In the genomic region with DNA sequence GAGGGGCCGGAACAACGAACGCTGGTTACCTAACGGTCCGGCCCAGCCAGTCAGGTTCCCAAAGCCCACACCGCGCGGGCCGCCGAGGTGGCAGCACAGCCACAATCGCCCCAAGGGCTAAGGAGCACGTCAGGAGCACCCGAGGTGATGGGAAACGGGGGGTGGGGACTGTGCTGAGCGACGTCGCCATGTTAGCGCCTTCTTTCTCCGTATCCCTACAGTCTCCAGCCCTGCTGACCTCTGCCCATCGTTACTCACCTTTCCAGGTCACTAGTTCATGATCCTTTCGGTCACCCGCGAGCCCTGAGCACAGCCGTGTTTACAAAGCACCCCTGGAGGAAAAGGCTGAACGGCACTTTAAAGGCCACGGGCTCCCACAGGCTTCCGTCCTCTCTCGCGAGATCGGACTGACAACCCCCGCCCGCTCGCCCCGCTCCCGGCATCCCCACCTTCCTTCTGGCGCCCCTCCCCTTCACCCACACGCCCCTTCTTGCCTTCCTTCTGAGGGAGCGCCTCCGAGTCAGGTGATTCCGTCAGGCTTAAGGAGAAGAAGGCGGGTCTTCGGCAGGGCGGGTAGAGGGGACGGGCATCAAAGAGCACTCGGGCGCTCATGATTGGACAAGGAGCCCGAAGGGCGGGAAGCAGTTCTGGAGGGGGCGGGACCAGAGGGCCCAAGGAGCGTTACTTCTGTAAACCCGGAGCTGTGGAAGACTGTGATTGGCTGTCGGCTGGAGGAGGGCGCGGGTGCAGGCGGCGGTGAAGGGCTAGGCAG, we compare ENCODE assay signal across 8 cellular contexts. TPM values are rescaled to one million over a fixed set of nuclear protein-coding genes. Genes with fewer than 3 reads are reported as not detected.
DNase-seq lines count a peak whose midpoint lies in the region; ATAC-seq, FAIRE-seq and TF ChIP-seq lines count a peak whose summit lies in the region.

A gene with protein sequence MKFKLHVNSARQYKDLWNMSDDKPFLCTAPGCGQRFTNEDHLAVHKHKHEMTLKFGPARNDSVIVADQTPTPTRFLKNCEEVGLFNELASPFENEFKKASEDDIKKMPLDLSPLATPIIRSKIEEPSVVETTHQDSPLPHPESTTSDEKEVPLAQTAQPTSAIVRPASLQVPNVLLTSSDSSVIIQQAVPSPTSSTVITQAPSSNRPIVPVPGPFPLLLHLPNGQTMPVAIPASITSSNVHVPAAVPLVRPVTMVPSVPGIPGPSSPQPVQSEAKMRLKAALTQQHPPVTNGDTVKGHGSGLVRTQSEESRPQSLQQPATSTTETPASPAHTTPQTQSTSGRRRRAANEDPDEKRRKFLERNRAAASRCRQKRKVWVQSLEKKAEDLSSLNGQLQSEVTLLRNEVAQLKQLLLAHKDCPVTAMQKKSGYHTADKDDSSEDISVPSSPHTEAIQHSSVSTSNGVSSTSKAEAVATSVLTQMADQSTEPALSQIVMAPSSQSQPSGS (minus strand): TSS at position 412 of the 772 bp plus-strand sequence. CDS start 31,760 bp downstream, outside the sequence.

- H3K4me1 ChIP-seq in iPS-20b (ENCODE audit: insufficient read depth, low read length), result peaks cover 2% of the 10 kb centered on the region; the same call in 1 of the 2 replicates

- H3K36me3 ChIP-seq in bronchial epithelial cell (ENCODE audit: control insufficient read depth, insufficient read depth, low read length), result peaks cover 1% of the 10 kb centered on the region
- H3K36me3 ChIP-seq in iPS-20b (ENCODE audit: insufficient read depth, low read depth, low read length), result no peaks in the 10 kb centered on the region

- H3K27me3 ChIP-seq in bronchial epithelial cell (ENCODE audit: control insufficient read depth, insufficient read depth, low read length) (no peaks in the 10 kb centered on the region), iPS-20b (ENCODE audit: insufficient read depth, low read length) (no peaks in the 10 kb centered on the region)

- peak; percentile 99 for DNase-seq in AG04449 (ENCODE audit: low read depth, low spot score)
- peak; percentile 100 for DNase-seq in NCI-H2227 treated with DMSO at 0.1 percent for 48 hours (lab: John Stamatoyannopoulos, UW)
- DNase-seq in bronchial epithelial cell (ENCODE audit: low read depth), result peak; percentile 98

- peak within 1 kb of the TSS; percentile 100 for H3K4me3 ChIP-seq in AG04449 (ENCODE audit: low read depth, low read length)
- H3K4me3 ChIP-seq in WI38 (ENCODE audit: low read depth, low read length), result peak within 1 kb of the TSS; percentile 84
- H3K4me3 ChIP-seq in bronchial epithelial cell (ENCODE audit: low read depth, low read length), result peak within 1 kb of the TSS; percentile 99
- H3K4me3 ChIP-seq in iPS-20b (ENCODE audit: low read length), result peak within 1 kb of the TSS; percentile 90
- peak within 1 kb of the TSS; percentile 58 to 100 (median 93) for H3K4me3 ChIP-seq in skin epidermis

- CTCF ChIA-PET in AG04449 (lab: Yijun Ruan, JAX), result interaction anchor here (1.2 kb wide), 1 partner anchor 10 kb away, joined by 3 read pairs; no protein-coding TSS in a partner anchor

- POLR2A ChIA-PET in AG04449 (lab: Yijun Ruan, JAX), result interaction anchor here (0.6 to 1.1 kb wide), 3 partner anchors 13 to 884 kb away, joined by 3 to 5 read pairs (median 4); no protein-coding TSS in a partner anchor

- no peaks in the 10 kb centered on the region for H3K9me3 ChIP-seq in iPS-20b (ENCODE audit: insufficient read depth, low read depth, low read length)

- H3K9ac ChIP-seq in iPS-20b (ENCODE audit: low read depth, low read length), result peak within 1 kb of the TSS; percentile 92

- TF ChIP-seq CTCF in AG04449 (IDR thresholded peaks at IDR 0.05; ENCODE audit: insufficient read depth, low read length, missing control alignments) (no peak), WI38 (IDR thresholded peaks at IDR 0.05; ENCODE audit: low read depth, low read length) (no peak), bronchial epithelial cell (IDR thresholded peaks at IDR 0.05; ENCODE audit: insufficient read depth, low read length, severe bottlenecking) (no peak)

- FAIRE-seq in bronchial epithelial cell (lab: Jason Lieb, UNC), result no peak

- H3K27ac ChIP-seq in iPS-20b (ENCODE audit: low read length) (peak within 1 kb of the TSS; percentile 78), skin epidermis (peak within 1 kb of the TSS; percentile 83 to 98 (median 95))

- ATAC-seq in GM18907 (IDR thresholded peaks at IDR 0.05; ENCODE audit: unreplicated experiment), result peak; percentile 96
- peak; percentile 93 for ATAC-seq in HG03159 (IDR thresholded peaks at IDR 0.05; ENCODE audit: unreplicated experiment)

RNA-seq across cellular contexts. Expression of the gene that starts here (rescaled TPM):
- total RNA-seq in bronchial epithelial cell, result 26.1 and 32.1 TPM in 2 replicates

Comparison
In these comparisons a context has a peak if more than half of its experiments do, and no peak if none do; other contexts are left out.
1. Peak in every context shown above with its lines: DNase-seq, ATAC-seq, H3K4me3 ChIP-seq and H3K27ac ChIP-seq.